ENCODE assay signal across 34 cellular contexts in genomic region chr6:145469021-145469420, GRCh38.
"Had no signal": no experiment of that assay in that cellular context is flagged by ENCODE, and none has a peak within 500 bp of the region (broad histone marks: within the 10 kb centered on the region; RNA-seq: fewer than 3 reads in every experiment).

No MANE protein-coding gene starts in this region.

- H3K9me3 ChIP-seq: body of pancreas had no signal

- H3K4me2 ChIP-seq: hepatocyte had no signal

- H3K36me3 Mint-ChIP-seq: activated CD8-positive, alpha-beta memory T cell treated with anti-CD3 and anti-CD28 coated beads, Interleukin-2, amount 10 ng/mL, durations not matched to agents 7 days and 5 days; activated naive CD8-positive, alpha-beta T cell treated with anti-CD3 and anti-CD28 coated beads for 36 hours had no signal

- H3K36me3 ChIP-seq: adrenal gland, esophagus muscularis mucosa, gastroesophageal sphincter, heart right ventricle, WERI-Rb-1 had no signal

- H3K27ac Mint-ChIP-seq: activated B cell treated with CpG ODN at 0.5 μM for 24 hours; activated CD8-positive, alpha-beta memory T cell treated with anti-CD3 and anti-CD28 coated beads, Interleukin-2, amount 10 ng/mL, durations not matched to agents 7 days and 5 days; activated CD8-positive, alpha-beta T cell treated with anti-CD3 and anti-CD28 coated beads, Interleukin-2, amount 10 ng/mL, durations not matched to agents 7 days and 5 days; activated naive CD4-positive, alpha-beta T cell treated with anti-CD3 and anti-CD28 coated beads for 36 hours; activated naive CD4-positive, alpha-beta T cell treated with anti-CD3 and anti-CD28 coated beads, Interleukin-2, amount 50 U/mL, for 24 hours; activated naive CD8-positive, alpha-beta T cell treated with anti-CD3 and anti-CD28 coated beads for 36 hours; activated naive CD8-positive, alpha-beta T cell treated with anti-CD3 and anti-CD28 coated beads, Interleukin-2, amount 50 U/mL, for 24 hours; activated T-helper 1 cell treated with anti-CD3 and anti-CD28 coated beads, Interleukin-12 subunit alpha, Interleukin-12 subunit beta, Interleukin-2, Interleukin-4 antibody, amounts not matched to agents 30 ng/mL and 10 ng/mL and 1 ng/mL, durations not matched to agents 14 hours and 24 hours and 36 hours; activated T-helper 2 cell treated with anti-CD3 and anti-CD28 coated beads, Interferon-gamma antibody, Interleukin-2, Interleukin-4, amounts not matched to agents 10 μg/mL and 5 μg/mL and 100 μg/mL, durations not matched to agents 14 hours and 24 hours and 36 hours; effector memory CD8-positive, alpha-beta T cell had no signal

- H3K4me3 Mint-ChIP-seq: activated B cell treated with CpG ODN at 0.5 μM for 24 hours; activated CD8-positive, alpha-beta memory T cell treated with anti-CD3 and anti-CD28 coated beads, Interleukin-2, amount 10 ng/mL, durations not matched to agents 7 days and 5 days; activated CD8-positive, alpha-beta T cell treated with anti-CD3 and anti-CD28 coated beads, Interleukin-2, amount 10 ng/mL, durations not matched to agents 7 days and 5 days; activated naive CD4-positive, alpha-beta T cell treated with anti-CD3 and anti-CD28 coated beads for 36 hours; activated naive CD4-positive, alpha-beta T cell treated with anti-CD3 and anti-CD28 coated beads, Interleukin-2, amount 50 U/mL, for 24 hours; activated naive CD8-positive, alpha-beta T cell treated with anti-CD3 and anti-CD28 coated beads for 36 hours; activated naive CD8-positive, alpha-beta T cell treated with anti-CD3 and anti-CD28 coated beads, Interleukin-2, amount 50 U/mL, for 24 hours; activated T-helper 1 cell treated with anti-CD3 and anti-CD28 coated beads, Interleukin-12 subunit alpha, Interleukin-12 subunit beta, Interleukin-2, Interleukin-4 antibody, amounts not matched to agents 30 ng/mL and 10 ng/mL and 1 ng/mL, durations not matched to agents 14 hours and 24 hours and 36 hours; effector memory CD8-positive, alpha-beta T cell had no signal

- H3K4me3 ChIP-seq: adrenal gland, body of pancreas, esophagus muscularis mucosa, gastroesophageal sphincter, heart right ventricle, hepatocyte had no signal

- DNase-seq: activated B cell treated with CpG ODN at 0.5 μM for 24 hours; activated CD4-positive, alpha-beta T cell treated with anti-CD3 and anti-CD28 coated beads for 48 hours; activated CD4-positive, alpha-beta T cell treated with anti-CD3 and anti-CD28 coated beads, Interleukin-2, amount 50 U/mL, for 1 hour; activated CD4-positive, alpha-beta T cell treated with anti-CD3 and anti-CD28 coated beads, Interleukin-2, amount 50 U/mL, for 48 hours; activated CD8-positive, alpha-beta memory T cell treated with anti-CD3 and anti-CD28 coated beads, Interleukin-2, amount 10 ng/mL, durations not matched to agents 7 days and 5 days; activated CD8-positive, alpha-beta memory T cell treated with anti-CD3 and anti-CD28 coated beads, Interleukin-2, amount 50 U/mL, for 4 hours; activated CD8-positive, alpha-beta T cell treated with anti-CD3 and anti-CD28 coated beads, Interleukin-2, amount 10 ng/mL, durations not matched to agents 7 days and 5 days; activated effector memory CD4-positive, alpha-beta T cell treated with anti-CD3 and anti-CD28 coated beads, Interleukin-2, amount 50 U/mL, for 16 hours; activated naive CD4-positive, alpha-beta T cell treated with anti-CD3 and anti-CD28 coated beads for 36 hours; activated naive CD8-positive, alpha-beta T cell treated with anti-CD3 and anti-CD28 coated beads for 36 hours; activated naive CD8-positive, alpha-beta T cell treated with anti-CD3 and anti-CD28 coated beads, Interleukin-2, amount 50 U/mL, for 24 hours; activated T-cell treated with anti-CD3 and anti-CD28 coated beads, Interleukin-2, amount 50 U/mL, for 1 hour; activated T-cell treated with anti-CD3 and anti-CD28 coated beads, Interleukin-2, amount 50 U/mL, for 48 hours; adrenal gland; amygdala; aorta; body of pancreas; caudate nucleus; cortex of kidney; dermis blood vessel endothelial cell; effector CD4-positive, alpha-beta T cell; effector memory CD8-positive, alpha-beta T cell; erythroblast; foreskin keratinocyte; heart right ventricle; T-helper 2 cell; WERI-Rb-1 had no signal

- H3K4me1 Mint-ChIP-seq: activated CD8-positive, alpha-beta memory T cell treated with anti-CD3 and anti-CD28 coated beads, Interleukin-2, amount 10 ng/mL, durations not matched to agents 7 days and 5 days; activated naive CD4-positive, alpha-beta T cell treated with anti-CD3 and anti-CD28 coated beads, Interleukin-2, amount 50 U/mL, for 24 hours; activated naive CD8-positive, alpha-beta T cell treated with anti-CD3 and anti-CD28 coated beads for 36 hours; activated naive CD8-positive, alpha-beta T cell treated with anti-CD3 and anti-CD28 coated beads, Interleukin-2, amount 50 U/mL, for 24 hours had no signal

- H3K4me1 ChIP-seq: adrenal gland, body of pancreas, esophagus muscularis mucosa, foreskin keratinocyte, gastroesophageal sphincter, heart right ventricle had no signal

- H3K27me3 ChIP-seq: adrenal gland, body of pancreas, esophagus muscularis mucosa, foreskin keratinocyte, gastroesophageal sphincter, heart right ventricle, hepatocyte had no signal

- H3K27me3 Mint-ChIP-seq: activated B cell treated with CpG ODN at 0.5 μM for 24 hours; activated CD8-positive, alpha-beta memory T cell treated with anti-CD3 and anti-CD28 coated beads, Interleukin-2, amount 10 ng/mL, durations not matched to agents 7 days and 5 days; activated naive CD4-positive, alpha-beta T cell treated with anti-CD3 and anti-CD28 coated beads, Interleukin-2, amount 50 U/mL, for 24 hours; activated naive CD8-positive, alpha-beta T cell treated with anti-CD3 and anti-CD28 coated beads for 36 hours; effector memory CD8-positive, alpha-beta T cell had no signal

- H3K27ac ChIP-seq: adrenal gland, body of pancreas, esophagus muscularis mucosa, foreskin keratinocyte, gastroesophageal sphincter, heart right ventricle, hepatocyte, WERI-Rb-1 had no signal

- ATAC-seq: activated CD4-positive, CD25-positive, alpha-beta regulatory T cell treated with anti-CD3 and anti-CD28 coated beads, Interleukin-2, amount 50 U/mL, for 24 hours; activated CD8-positive, alpha-beta memory T cell treated with anti-CD3 and anti-CD28 coated beads, Interleukin-2, amount 10 ng/mL, durations not matched to agents 7 days and 5 days; activated CD8-positive, alpha-beta T cell treated with anti-CD3 and anti-CD28 coated beads, Interleukin-2, amount 10 ng/mL, durations not matched to agents 7 days and 5 days; activated naive CD8-positive, alpha-beta T cell treated with anti-CD3 and anti-CD28 coated beads, Interleukin-2, amount 50 U/mL, for 24 hours; body of pancreas; effector memory CD8-positive, alpha-beta T cell; foreskin keratinocyte; gastroesophageal sphincter; heart right ventricle had no signal
